14 cellular contexts compared by ENCODE assay signal in genomic region chr13:42769650-42770049, GRCh38. TPM values are rescaled to one million over a fixed set of nuclear protein-coding genes. Genes with fewer than 3 reads are reported as not detected.
"Had no signal": no experiment of that assay in that cellular context is flagged by ENCODE, and none has a peak within 500 bp of the region (broad histone marks: within the 10 kb centered on the region; RNA-seq: fewer than 3 reads in every experiment).

No MANE protein-coding gene starts in this region.

- H3K4me1 ChIP-seq: lower lobe of right lung, neural progenitor cell, pancreas, stomach had no signal

- H3K9me3 Mint-ChIP-seq: activated naive CD4-positive, alpha-beta T cell treated with anti-CD3 and anti-CD28 coated beads, Interleukin-2, amount 10 ng/mL, durations not matched to agents 7 days and 5 days; activated T-helper 2 cell treated with anti-CD3 and anti-CD28 coated beads, Interferon-gamma antibody, Interleukin-2, Interleukin-4, amounts not matched to agents 10 μg/mL and 5 μg/mL and 100 μg/mL, durations not matched to agents 14 hours and 24 hours and 36 hours; effector memory CD8-positive, alpha-beta T cell had no signal

- DNase-seq: activated naive CD4-positive, alpha-beta T cell treated with anti-CD3 and anti-CD28 coated beads, Interleukin-2, amount 10 ng/mL, durations not matched to agents 7 days and 5 days; caudate nucleus; effector memory CD8-positive, alpha-beta T cell; glutamatergic neuron; lower lobe of right lung; midbrain; pancreas; retina; stimulated activated CD4-positive, alpha-beta T cell treated with anti-CD3 and anti-CD28 coated beads, Interleukin-4, amount 100 ng/mL, for 4 hours; stomach had no signal

- H3K9me3 ChIP-seq: lower lobe of right lung, pancreas had no signal

- H3K36me3 Mint-ChIP-seq: activated naive CD4-positive, alpha-beta T cell treated with anti-CD3 and anti-CD28 coated beads, Interleukin-2, amount 10 ng/mL, durations not matched to agents 7 days and 5 days; neural progenitor cell had no signal

- H3K36me3 ChIP-seq: lower lobe of right lung, neural progenitor cell, pancreas, stomach had no signal

- H3K4me3 Mint-ChIP-seq: activated naive CD4-positive, alpha-beta T cell treated with anti-CD3 and anti-CD28 coated beads, Interleukin-2, amount 10 ng/mL, durations not matched to agents 7 days and 5 days; dendritic cell treated with granulocyte-macrophage colony-stimulating factor and Interleukin-4, amounts not matched to agents 40 ng/mL and 50 ng/mL, for 4 days; effector memory CD8-positive, alpha-beta T cell; neural progenitor cell had no signal

- H3K4me3 ChIP-seq: lower lobe of right lung, neural progenitor cell, pancreas, skin epidermis, stomach had no signal

- H3K27me3 ChIP-seq: neural progenitor cell, pancreas, stomach had no signal

- ATAC-seq: effector memory CD8-positive, alpha-beta T cell; lower lobe of right lung; pancreas had no signal

- H3K27ac ChIP-seq: lower lobe of right lung, neural progenitor cell, pancreas, skin epidermis, stomach had no signal

- H3K27ac Mint-ChIP-seq: activated naive CD4-positive, alpha-beta T cell treated with anti-CD3 and anti-CD28 coated beads, Interleukin-2, amount 10 ng/mL, durations not matched to agents 7 days and 5 days; activated T-helper 2 cell treated with anti-CD3 and anti-CD28 coated beads, Interferon-gamma antibody, Interleukin-2, Interleukin-4, amounts not matched to agents 10 μg/mL and 5 μg/mL and 100 μg/mL, durations not matched to agents 14 hours and 24 hours and 36 hours; dendritic cell treated with granulocyte-macrophage colony-stimulating factor and Interleukin-4, amounts not matched to agents 40 ng/mL and 50 ng/mL, for 4 days; effector memory CD8-positive, alpha-beta T cell; neural progenitor cell had no signal

- H3K4me1 Mint-ChIP-seq: activated naive CD4-positive, alpha-beta T cell treated with anti-CD3 and anti-CD28 coated beads, Interleukin-2, amount 10 ng/mL, durations not matched to agents 7 days and 5 days; neural progenitor cell had no signal

RNA-seq across cellular contexts. Expression of gene FAM216B, which starts 11.7 kb away (rescaled TPM):
- total RNA-seq: activated T-helper 2 cell treated with anti-CD3 and anti-CD28 coated beads, Interferon-gamma antibody, Interleukin-2, Interleukin-4, amounts not matched to agents 10 μg/mL and 5 μg/mL and 100 μg/mL, durations not matched to agents 14 hours and 24 hours and 36 hours had no signal
